ENCODE assay signal across 8 cellular contexts in genomic region chr6:122315842-122316241, GRCh38.
"Had no signal": no experiment of that assay in that cellular context is flagged by ENCODE, and none has a peak within 500 bp of the region (broad histone marks: within the 10 kb centered on the region; RNA-seq: fewer than 3 reads in every experiment).

No MANE protein-coding gene starts in this region.

- ATAC-seq: GM12878 had no signal

- H3K4me3 ChIP-seq: GM12878 had no signal

- FAIRE-seq: G401.6, GM12878, GM12891, GM12892, GM18507, GM19239 had no signal

- DNase-seq: GDM1, GF-D8 had no signal
